ENCODE assay signal across 8 cellular contexts in the genomic region with DNA sequence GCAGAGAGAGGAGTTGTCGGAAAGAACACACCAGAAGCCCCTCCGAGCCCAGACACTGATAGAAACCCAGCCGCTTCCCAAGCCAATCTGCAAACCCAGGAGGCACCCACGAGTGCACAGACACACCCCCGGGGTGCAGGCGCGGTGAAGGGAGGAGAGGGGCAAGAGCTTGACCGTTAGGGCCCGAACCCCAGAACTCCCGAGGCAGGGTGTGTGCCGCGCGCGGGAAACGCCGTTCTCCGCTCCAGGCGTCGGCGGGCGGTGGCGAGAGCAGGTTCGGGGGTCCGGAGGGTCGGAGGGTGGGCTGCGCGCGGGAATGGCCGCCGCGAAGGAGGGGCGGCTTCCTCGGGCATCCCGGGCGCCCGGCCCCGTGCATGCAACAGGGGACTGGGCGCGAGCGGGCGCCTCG. TPM values are rescaled to one million over a fixed set of nuclear protein-coding genes. Genes with fewer than 3 reads are reported as not detected.
DNase-seq lines count a peak whose midpoint lies in the region; TF ChIP-seq lines count a peak whose summit lies in the region.

No MANE protein-coding gene starts in this region.

- no peaks in the 10 kb centered on the region for H3K9me3 ChIP-seq in right atrium auricular region
- H3K9me3 ChIP-seq in smooth muscle cell (replicated peaks; ENCODE audit: low read depth) = no peaks in the 10 kb centered on the region

- H3K79me2 ChIP-seq in smooth muscle cell (ENCODE audit: low read depth) = peaks cover 23% of the 10 kb centered on the region

- no peak overlapping the region for H3K27ac Mint-ChIP-seq in activated naive CD4-positive, alpha-beta T cell treated with anti-CD3 and anti-CD28 coated beads, Interleukin-2, amount 50 U/mL, for 24 hours
- no peak overlapping the region for H3K27ac Mint-ChIP-seq in activated CD4-positive, alpha-beta memory T cell treated with anti-CD3 and anti-CD28 coated beads, Interleukin-2, amount 10 ng/mL, durations not matched to agents 7 days and 5 days

- peaks cover 6 to 8% of the 10 kb centered on the region in 2 donors for H3K27me3 ChIP-seq in right atrium auricular region
- no peaks in the 10 kb centered on the region for H3K27me3 ChIP-seq in smooth muscle cell (ENCODE audit: low read depth)

- no peak overlapping the region for H3K9ac ChIP-seq in smooth muscle cell (ENCODE audit: low read depth)

- CTCF ChIA-PET in activated CD4-positive, alpha-beta memory T cell treated with anti-CD3 and anti-CD28 coated beads, Interleukin-2, amount 10 ng/mL, durations not matched to agents 7 days and 5 days (lab: Charles Lee) = interaction anchor here (1.3 kb wide), 1 partner anchor 9 kb away, joined by 3 read pairs; no protein-coding TSS in a partner anchor

- no peak for DNase-seq in activated naive CD4-positive, alpha-beta T cell treated with Interleukin-2 at 50 U/mL for 16 hours
- DNase-seq in activated CD4-positive, alpha-beta memory T cell treated with anti-CD3 and anti-CD28 coated beads, Interleukin-2, amount 10 ng/mL, durations not matched to agents 7 days and 5 days = no peak
- no peak for DNase-seq in right atrium auricular region (ENCODE audit: low spot score)
- DNase-seq in smooth muscle cell (lab: John Stamatoyannopoulos, UW; ENCODE audit: unreplicated experiment) = no peak
- no peak for DNase-seq in posterior vena cava (ENCODE audit: low spot score)
- no peak for DNase-seq in medulla oblongata (ENCODE audit: extremely low spot score)
- DNase-seq in AML-193 (lab: John Stamatoyannopoulos, UW) = no peak

- no peaks in the 10 kb centered on the region for H3K36me3 Mint-ChIP-seq in activated naive CD4-positive, alpha-beta T cell treated with anti-CD3 and anti-CD28 coated beads, Interleukin-2, amount 50 U/mL, for 24 hours
- peaks cover 2% of the 10 kb centered on the region for H3K36me3 Mint-ChIP-seq in activated CD4-positive, alpha-beta memory T cell treated with anti-CD3 and anti-CD28 coated beads, Interleukin-2, amount 10 ng/mL, durations not matched to agents 7 days and 5 days (ENCODE audit: low read depth)

- H4K20me1 ChIP-seq in smooth muscle cell (ENCODE audit: low read depth) = no peaks in the 10 kb centered on the region

- no peak overlapping the region for H3K27ac ChIP-seq in right atrium auricular region
- no peak overlapping the region for H3K27ac ChIP-seq in smooth muscle cell (ENCODE audit: low read depth)

- H3K36me3 ChIP-seq in right atrium auricular region = no peaks in the 10 kb centered on the region
- H3K36me3 ChIP-seq in smooth muscle cell (ENCODE audit: low read depth) = no peaks in the 10 kb centered on the region

- intact Hi-C loops in posterior vena cava (cut with DNase I) = no loop called here

- H3K4me3 Mint-ChIP-seq in activated naive CD4-positive, alpha-beta T cell treated with anti-CD3 and anti-CD28 coated beads, Interleukin-2, amount 50 U/mL, for 24 hours = peak overlapping the region; percentile 59
- peak overlapping the region; percentile 46 for H3K4me3 Mint-ChIP-seq in activated CD4-positive, alpha-beta memory T cell treated with anti-CD3 and anti-CD28 coated beads, Interleukin-2, amount 10 ng/mL, durations not matched to agents 7 days and 5 days

- 1% methylated on average over 42 of the region's 42 CpGs for WGBS in smooth muscle cell (ENCODE audit: low lambda C conversion rate)

- peak overlapping the region; percentile 93 for H3K4me2 ChIP-seq in smooth muscle cell

- TF ChIP-seq CTCF in right atrium auricular region (IDR thresholded peaks at IDR 0.05) (no peak), smooth muscle cell (IDR thresholded peaks at IDR 0.05; ENCODE audit: borderline replicate concordance, insufficient read depth, poor library complexity, severe bottlenecking) (no peak)

- H3K4me3 ChIP-seq in right atrium auricular region (peak overlapping the region; percentile 39 to 63), smooth muscle cell (peak overlapping the region; percentile 81)

- peaks cover 4% of the 10 kb centered on the region for H3F3A ChIP-seq in smooth muscle cell (ENCODE audit: low read depth)

- no peaks in the 10 kb centered on the region for H3K9me3 Mint-ChIP-seq in activated naive CD4-positive, alpha-beta T cell treated with anti-CD3 and anti-CD28 coated beads, Interleukin-2, amount 50 U/mL, for 24 hours
- H3K9me3 Mint-ChIP-seq in activated CD4-positive, alpha-beta memory T cell treated with anti-CD3 and anti-CD28 coated beads, Interleukin-2, amount 10 ng/mL, durations not matched to agents 7 days and 5 days = no peaks in the 10 kb centered on the region

- H3K4me1 Mint-ChIP-seq in activated naive CD4-positive, alpha-beta T cell treated with anti-CD3 and anti-CD28 coated beads, Interleukin-2, amount 50 U/mL, for 24 hours = peaks cover 8% of the 10 kb centered on the region
- H3K4me1 Mint-ChIP-seq in activated CD4-positive, alpha-beta memory T cell treated with anti-CD3 and anti-CD28 coated beads, Interleukin-2, amount 10 ng/mL, durations not matched to agents 7 days and 5 days = peaks cover 16% of the 10 kb centered on the region

- peaks cover 51% of the 10 kb centered on the region for H3K27me3 Mint-ChIP-seq in activated naive CD4-positive, alpha-beta T cell treated with anti-CD3 and anti-CD28 coated beads, Interleukin-2, amount 50 U/mL, for 24 hours
- H3K27me3 Mint-ChIP-seq in activated CD4-positive, alpha-beta memory T cell treated with anti-CD3 and anti-CD28 coated beads, Interleukin-2, amount 10 ng/mL, durations not matched to agents 7 days and 5 days = peaks cover 67% of the 10 kb centered on the region

- POLR2A ChIA-PET in activated CD4-positive, alpha-beta memory T cell treated with anti-CD3 and anti-CD28 coated beads, Interleukin-2, amount 10 ng/mL, durations not matched to agents 7 days and 5 days (lab: Charles Lee) = no interaction called here

- H2AFZ ChIP-seq in smooth muscle cell (ENCODE audit: low read depth) = peak overlapping the region; percentile 66

- H3K4me1 ChIP-seq in right atrium auricular region = peaks cover 0 to 7% of the 10 kb centered on the region in 2 donors
- peaks cover 16% of the 10 kb centered on the region for H3K4me1 ChIP-seq in smooth muscle cell (ENCODE audit: low read depth)

RNA-seq across cellular contexts. Expression of gene ELOVL2, which starts 0.5 kb away (rescaled TPM):
- not detected for total RNA-seq in activated CD4-positive, alpha-beta memory T cell treated with anti-CD3 and anti-CD28 coated beads, Interleukin-2, amount 10 ng/mL, durations not matched to agents 7 days and 5 days
- total RNA-seq in right atrium auricular region = 1 to 10 TPM in 1 of 2 donors, under 1 TPM in 1; 0.86 to 1.6 TPM
- total RNA-seq in smooth muscle cell = 28.9 and 31.4 TPM in 2 replicates
- 13.4 and 15.9 TPM in 2 replicates for polyA plus RNA-seq in smooth muscle cell
- under 1 TPM; 0.23 to 0.38 TPM for total RNA-seq in posterior vena cava

RNA-seq across cellular contexts. Expression of gene SMIM13, which starts 50.1 kb away (rescaled TPM):
- 1 to 10 TPM; 9.0 to 9.4 TPM for total RNA-seq in activated CD4-positive, alpha-beta memory T cell treated with anti-CD3 and anti-CD28 coated beads, Interleukin-2, amount 10 ng/mL, durations not matched to agents 7 days and 5 days
- total RNA-seq in right atrium auricular region (10 to 100 TPM in 1 of 2 donors, 1 to 10 TPM in 1; 9.0 to 11.3 TPM), smooth muscle cell (17.7 and 23.9 TPM in 2 replicates), posterior vena cava (10 to 100 TPM in 1 of 2 donors, 1 to 10 TPM in 1; 9.2 to 11.8 TPM)
- 9.8 and 11.6 TPM in 2 replicates for polyA plus RNA-seq in smooth muscle cell

Comparison
In these comparisons a context has a peak if more than half of its experiments do, and no peak if none do; other contexts are left out.
1. RNA of gene ELOVL2, which starts 0.5 kb away (total RNA-seq): 28.9 to 31.4 TPM in smooth muscle cell; 0.86 to 1.6 TPM in right atrium auricular region, 0.23 to 0.38 TPM in posterior vena cava and not detected in activated CD4-positive, alpha-beta memory T cell treated with anti-CD3 and anti-CD28 coated beads, Interleukin-2, amount 10 ng/mL, durations not matched to agents 7 days and 5 days; every median in the first group is over 10 times any median in the second.